ENCODE assay signal across 1 cellular context in the genomic region with DNA sequence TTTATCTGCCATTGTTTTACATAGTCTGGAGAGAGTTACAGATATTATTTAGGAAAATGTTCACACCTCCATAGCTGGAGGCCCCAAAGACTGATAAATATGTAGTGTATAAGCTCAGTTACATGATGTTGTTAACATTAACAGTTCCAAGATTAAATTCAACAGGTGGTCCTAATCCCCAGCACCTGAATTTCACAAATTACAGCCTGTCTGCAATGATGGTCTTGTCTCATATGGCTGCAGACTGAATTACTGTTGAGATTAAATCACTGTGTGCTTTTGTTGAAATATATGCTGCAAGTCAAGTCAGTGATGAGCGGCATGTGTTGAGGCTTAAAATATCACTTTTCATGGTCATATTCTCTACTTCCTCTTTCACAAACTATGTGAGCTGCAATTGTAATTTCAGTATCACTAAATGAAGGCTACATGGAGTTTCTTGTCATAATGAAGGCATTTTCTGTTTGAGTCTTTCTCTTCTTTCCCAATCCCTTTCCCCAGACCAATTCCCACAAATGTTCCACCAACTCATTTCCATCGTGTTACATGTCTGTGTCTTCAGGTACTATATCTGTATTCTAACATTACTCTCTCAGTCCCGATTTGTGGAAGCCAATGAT.
TF ChIP-seq lines count a peak whose summit lies in the region.

No MANE protein-coding gene starts in this region.

TF ChIP-seq in GM12878, 131 proteins besides CTCF, POLR2A, EP300 and RAD21:
- TF ChIP-seq, protein P1, sequence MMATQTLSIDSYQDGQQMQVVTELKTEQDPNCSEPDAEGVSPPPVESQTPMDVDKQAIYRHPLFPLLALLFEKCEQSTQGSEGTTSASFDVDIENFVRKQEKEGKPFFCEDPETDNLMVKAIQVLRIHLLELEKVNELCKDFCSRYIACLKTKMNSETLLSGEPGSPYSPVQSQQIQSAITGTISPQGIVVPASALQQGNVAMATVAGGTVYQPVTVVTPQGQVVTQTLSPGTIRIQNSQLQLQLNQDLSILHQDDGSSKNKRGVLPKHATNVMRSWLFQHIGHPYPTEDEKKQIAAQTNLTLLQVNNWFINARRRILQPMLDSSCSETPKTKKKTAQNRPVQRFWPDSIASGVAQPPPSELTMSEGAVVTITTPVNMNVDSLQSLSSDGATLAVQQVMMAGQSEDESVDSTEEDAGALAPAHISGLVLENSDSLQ (IDR thresholded peaks at IDR 0.05), result peak; percentile 57
- peak; percentile 50 to 54; a peak in 2 of 4 replicates for TF ChIP-seq BHLHE40 (IDR thresholded peaks at IDR 0.05; ENCODE audit: borderline replicate concordance in 1 of 2, low read depth in 2 of 2, low read length in 1 of 2)
- TF ChIP-seq MEF2A (IDR thresholded peaks at IDR 0.05; ENCODE audit: insufficient read depth, low read depth, low read length), result peak; percentile 58; the same call in 1 of the 2 replicates
- no peak for TF ChIP-seq SMC3 (IDR thresholded peaks at IDR 0.05; ENCODE audit: borderline replicate concordance, low read length)
- peak; percentile 73 for TF ChIP-seq MEF2B (IDR thresholded peaks at IDR 0.05; ENCODE audit: partially characterized antibody, poor library complexity, severe bottlenecking)
- no peak for TF ChIP-seq SIX5 (IDR thresholded peaks at IDR 0.05; ENCODE audit: low read depth, low read length, severe bottlenecking)
- no peak for TF ChIP-seq MTA3 (IDR thresholded peaks at IDR 0.05; ENCODE audit: borderline replicate concordance, low read length)
- no peak for TF ChIP-seq SUZ12 (IDR thresholded peaks at IDR 0.05; ENCODE audit: unreplicated experiment)
- peak; percentile 78 for TF ChIP-seq JUNB (IDR thresholded peaks at IDR 0.05)
- TF ChIP-seq EED (IDR thresholded peaks at IDR 0.05; ENCODE audit: low read depth), result peak; percentile 76
- TF ChIP-seq, protein P2, sequence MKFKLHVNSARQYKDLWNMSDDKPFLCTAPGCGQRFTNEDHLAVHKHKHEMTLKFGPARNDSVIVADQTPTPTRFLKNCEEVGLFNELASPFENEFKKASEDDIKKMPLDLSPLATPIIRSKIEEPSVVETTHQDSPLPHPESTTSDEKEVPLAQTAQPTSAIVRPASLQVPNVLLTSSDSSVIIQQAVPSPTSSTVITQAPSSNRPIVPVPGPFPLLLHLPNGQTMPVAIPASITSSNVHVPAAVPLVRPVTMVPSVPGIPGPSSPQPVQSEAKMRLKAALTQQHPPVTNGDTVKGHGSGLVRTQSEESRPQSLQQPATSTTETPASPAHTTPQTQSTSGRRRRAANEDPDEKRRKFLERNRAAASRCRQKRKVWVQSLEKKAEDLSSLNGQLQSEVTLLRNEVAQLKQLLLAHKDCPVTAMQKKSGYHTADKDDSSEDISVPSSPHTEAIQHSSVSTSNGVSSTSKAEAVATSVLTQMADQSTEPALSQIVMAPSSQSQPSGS (IDR thresholded peaks at IDR 0.05; ENCODE audit: low read length), result peak; percentile 58; the same call in 1 of the 2 replicates
- TF ChIP-seq IKZF2 (IDR thresholded peaks at IDR 0.05), result peak; percentile 92 to 93
- peak; percentile 50; the same call in 1 of the 2 replicates for TF ChIP-seq NFIC (IDR thresholded peaks at IDR 0.05; ENCODE audit: low read depth, low read length)
- TF ChIP-seq ATF7 (IDR thresholded peaks at IDR 0.05; ENCODE audit: low read depth), result peak; percentile 40; the same call in 1 of the 2 replicates
- 0 out of 2 replicates have a peak, but pooled peaks have one; percentile 33 for TF ChIP-seq GATAD2B (conservative IDR thresholded peaks at IDR 0.05; ENCODE audit: low read depth)
- TF ChIP-seq, protein P3, sequence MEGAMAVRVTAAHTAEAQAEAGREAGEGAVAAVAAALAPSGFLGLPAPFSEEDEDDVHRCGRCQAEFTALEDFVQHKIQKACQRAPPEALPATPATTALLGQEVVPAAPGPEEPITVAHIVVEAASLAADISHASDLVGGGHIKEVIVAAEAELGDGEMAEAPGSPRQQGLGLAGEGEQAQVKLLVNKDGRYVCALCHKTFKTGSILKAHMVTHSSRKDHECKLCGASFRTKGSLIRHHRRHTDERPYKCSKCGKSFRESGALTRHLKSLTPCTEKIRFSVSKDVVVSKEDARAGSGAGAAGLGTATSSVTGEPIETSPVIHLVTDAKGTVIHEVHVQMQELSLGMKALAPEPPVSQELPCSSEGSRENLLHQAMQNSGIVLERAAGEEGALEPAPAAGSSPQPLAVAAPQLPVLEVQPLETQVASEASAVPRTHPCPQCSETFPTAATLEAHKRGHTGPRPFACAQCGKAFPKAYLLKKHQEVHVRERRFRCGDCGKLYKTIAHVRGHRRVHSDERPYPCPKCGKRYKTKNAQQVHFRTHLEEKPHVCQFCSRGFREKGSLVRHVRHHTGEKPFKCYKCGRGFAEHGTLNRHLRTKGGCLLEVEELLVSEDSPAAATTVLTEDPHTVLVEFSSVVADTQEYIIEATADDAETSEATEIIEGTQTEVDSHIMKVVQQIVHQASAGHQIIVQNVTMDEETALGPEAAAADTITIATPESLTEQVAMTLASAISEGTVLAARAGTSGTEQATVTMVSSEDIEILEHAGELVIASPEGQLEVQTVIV (IDR thresholded peaks at IDR 0.05; ENCODE audit: borderline replicate concordance, partially characterized antibody), result no peak
- TF ChIP-seq WRNIP1 (IDR thresholded peaks at IDR 0.05; ENCODE audit: borderline replicate concordance, low read depth, low read length), result no peak
- TF ChIP-seq SPI1 (IDR thresholded peaks at IDR 0.05; ENCODE audit: borderline replicate concordance, insufficient read depth, low read depth, low read length), result peak; percentile 73
- TF ChIP-seq IKZF1 (conservative IDR thresholded peaks at IDR 0.05), result peak; percentile 85
- TF ChIP-seq, protein P4, sequence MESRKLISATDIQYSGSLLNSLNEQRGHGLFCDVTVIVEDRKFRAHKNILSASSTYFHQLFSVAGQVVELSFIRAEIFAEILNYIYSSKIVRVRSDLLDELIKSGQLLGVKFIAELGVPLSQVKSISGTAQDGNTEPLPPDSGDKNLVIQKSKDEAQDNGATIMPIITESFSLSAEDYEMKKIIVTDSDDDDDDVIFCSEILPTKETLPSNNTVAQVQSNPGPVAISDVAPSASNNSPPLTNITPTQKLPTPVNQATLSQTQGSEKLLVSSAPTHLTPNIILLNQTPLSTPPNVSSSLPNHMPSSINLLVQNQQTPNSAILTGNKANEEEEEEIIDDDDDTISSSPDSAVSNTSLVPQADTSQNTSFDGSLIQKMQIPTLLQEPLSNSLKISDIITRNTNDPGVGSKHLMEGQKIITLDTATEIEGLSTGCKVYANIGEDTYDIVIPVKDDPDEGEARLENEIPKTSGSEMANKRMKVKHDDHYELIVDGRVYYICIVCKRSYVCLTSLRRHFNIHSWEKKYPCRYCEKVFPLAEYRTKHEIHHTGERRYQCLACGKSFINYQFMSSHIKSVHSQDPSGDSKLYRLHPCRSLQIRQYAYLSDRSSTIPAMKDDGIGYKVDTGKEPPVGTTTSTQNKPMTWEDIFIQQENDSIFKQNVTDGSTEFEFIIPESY (IDR thresholded peaks at IDR 0.05), result no peak
- peak; percentile 43; the same call in 1 of the 2 replicates for TF ChIP-seq BCL11A (IDR thresholded peaks at IDR 0.05; ENCODE audit: low read depth, low read length)
- TF ChIP-seq GABPA (IDR thresholded peaks at IDR 0.05; ENCODE audit: low read depth), result 0 out of 2 replicates have a peak, but pooled peaks have one; percentile 11
- 0 out of 2 replicates have a peak, but pooled peaks have one; percentile 18 for TF ChIP-seq MXI1 (IDR thresholded peaks at IDR 0.05; ENCODE audit: low read depth, low read length)
- TF ChIP-seq ETV6 (conservative IDR thresholded peaks at IDR 0.05 in 1 of 2, IDR thresholded peaks at IDR 0.05 in 1 of 2; ENCODE audit: borderline replicate concordance in 1 of 2, low read depth in 1 of 2), result peak in 1 of 2 experiments; percentile 63; a peak in 1 of 4 replicates
- TF ChIP-seq RUNX3 (IDR thresholded peaks at IDR 0.05; ENCODE audit: low read length), result peak; percentile 62; the same call in 1 of the 2 replicates
- TF ChIP-seq, protein P5, sequence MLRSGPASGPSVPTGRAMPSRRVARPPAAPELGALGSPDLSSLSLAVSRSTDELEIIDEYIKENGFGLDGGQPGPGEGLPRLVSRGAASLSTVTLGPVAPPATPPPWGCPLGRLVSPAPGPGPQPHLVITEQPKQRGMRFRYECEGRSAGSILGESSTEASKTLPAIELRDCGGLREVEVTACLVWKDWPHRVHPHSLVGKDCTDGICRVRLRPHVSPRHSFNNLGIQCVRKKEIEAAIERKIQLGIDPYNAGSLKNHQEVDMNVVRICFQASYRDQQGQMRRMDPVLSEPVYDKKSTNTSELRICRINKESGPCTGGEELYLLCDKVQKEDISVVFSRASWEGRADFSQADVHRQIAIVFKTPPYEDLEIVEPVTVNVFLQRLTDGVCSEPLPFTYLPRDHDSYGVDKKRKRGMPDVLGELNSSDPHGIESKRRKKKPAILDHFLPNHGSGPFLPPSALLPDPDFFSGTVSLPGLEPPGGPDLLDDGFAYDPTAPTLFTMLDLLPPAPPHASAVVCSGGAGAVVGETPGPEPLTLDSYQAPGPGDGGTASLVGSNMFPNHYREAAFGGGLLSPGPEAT (IDR thresholded peaks at IDR 0.05; ENCODE audit: low read depth), result peak; percentile 80
- TF ChIP-seq SREBF2 (IDR thresholded peaks at IDR 0.05; ENCODE audit: low read length), result no peak
- no peak for TF ChIP-seq KLF5 (IDR thresholded peaks at IDR 0.05; ENCODE audit: partially characterized antibody)
- TF ChIP-seq IRF4 (IDR thresholded peaks at IDR 0.05; ENCODE audit: low read depth, low read length), result peak; percentile 75; the same call in 1 of the 2 replicates
- peak; percentile 33; the same call in 1 of the 2 replicates for TF ChIP-seq CREM (IDR thresholded peaks at IDR 0.05; ENCODE audit: low read depth)
- TF ChIP-seq, protein P6, sequence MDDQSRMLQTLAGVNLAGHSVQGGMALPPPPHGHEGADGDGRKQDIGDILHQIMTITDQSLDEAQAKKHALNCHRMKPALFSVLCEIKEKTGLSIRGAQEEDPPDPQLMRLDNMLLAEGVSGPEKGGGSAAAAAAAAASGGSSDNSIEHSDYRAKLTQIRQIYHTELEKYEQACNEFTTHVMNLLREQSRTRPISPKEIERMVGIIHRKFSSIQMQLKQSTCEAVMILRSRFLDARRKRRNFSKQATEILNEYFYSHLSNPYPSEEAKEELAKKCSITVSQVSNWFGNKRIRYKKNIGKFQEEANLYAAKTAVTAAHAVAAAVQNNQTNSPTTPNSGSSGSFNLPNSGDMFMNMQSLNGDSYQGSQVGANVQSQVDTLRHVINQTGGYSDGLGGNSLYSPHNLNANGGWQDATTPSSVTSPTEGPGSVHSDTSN (IDR thresholded peaks at IDR 0.05; ENCODE audit: insufficient replicate concordance, low read depth, low read length), result no peak
- TF ChIP-seq TCF7 (IDR thresholded peaks at IDR 0.05; ENCODE audit: borderline replicate concordance), result no peak
- TF ChIP-seq DPF2 (IDR thresholded peaks at IDR 0.05), result peak; percentile 77
- peak; percentile 50; the same call in 1 of the 2 replicates for TF ChIP-seq NBN (IDR thresholded peaks at IDR 0.05)
- TF ChIP-seq MTA2 (IDR thresholded peaks at IDR 0.05; ENCODE audit: low read depth), result peak; percentile 70
- TF ChIP-seq, protein P7, sequence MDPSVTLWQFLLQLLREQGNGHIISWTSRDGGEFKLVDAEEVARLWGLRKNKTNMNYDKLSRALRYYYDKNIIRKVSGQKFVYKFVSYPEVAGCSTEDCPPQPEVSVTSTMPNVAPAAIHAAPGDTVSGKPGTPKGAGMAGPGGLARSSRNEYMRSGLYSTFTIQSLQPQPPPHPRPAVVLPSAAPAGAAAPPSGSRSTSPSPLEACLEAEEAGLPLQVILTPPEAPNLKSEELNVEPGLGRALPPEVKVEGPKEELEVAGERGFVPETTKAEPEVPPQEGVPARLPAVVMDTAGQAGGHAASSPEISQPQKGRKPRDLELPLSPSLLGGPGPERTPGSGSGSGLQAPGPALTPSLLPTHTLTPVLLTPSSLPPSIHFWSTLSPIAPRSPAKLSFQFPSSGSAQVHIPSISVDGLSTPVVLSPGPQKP (IDR thresholded peaks at IDR 0.05; ENCODE audit: low read depth, low read length), result no peak
